ENCODE assay signal across 15 cellular contexts in the genomic region with DNA sequence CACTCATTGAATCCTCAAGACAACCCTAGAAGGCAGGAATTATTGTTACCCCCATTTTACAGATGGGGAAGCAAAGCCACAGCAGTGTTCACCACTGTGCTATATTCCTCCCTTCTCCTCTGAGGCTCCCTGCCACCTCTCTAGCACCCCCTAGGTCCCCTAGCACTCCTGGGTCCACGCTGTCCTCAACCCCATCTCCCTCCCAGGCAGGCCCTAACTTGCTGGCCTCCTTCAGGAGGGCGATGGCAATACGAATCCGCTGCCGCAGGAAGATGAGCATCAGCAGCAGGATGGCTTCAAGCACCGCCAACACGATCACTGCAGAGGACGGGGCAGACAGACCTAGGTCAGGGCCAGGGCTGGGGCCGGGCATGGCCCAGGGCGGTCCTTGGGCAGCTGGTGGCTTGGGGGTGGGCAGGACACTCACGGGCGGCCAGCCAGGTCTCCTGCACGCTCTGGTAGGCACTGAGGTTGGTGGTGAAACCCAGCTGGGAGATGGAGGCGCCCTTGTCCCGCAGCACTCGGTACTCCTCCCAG. TPM values are rescaled to one million over a fixed set of nuclear protein-coding genes. Genes with fewer than 3 reads are reported as not detected.
A peak's percentile ranks its signal among the peaks of the same experiment; 100 is the strongest.
DNase-seq lines count a peak whose midpoint lies in the region; ATAC-seq, FAIRE-seq and TF ChIP-seq lines count a peak whose summit lies in the region.
"Had no signal": no experiment of that assay in that cellular context is flagged by ENCODE, and none has a peak within 500 bp of the region (broad histone marks: within the 10 kb centered on the region; RNA-seq: fewer than 3 reads in every experiment).

No MANE protein-coding gene starts in this region.

- H3K27me3 Mint-ChIP-seq in activated CD8-positive, alpha-beta T cell treated with anti-CD3 and anti-CD28 coated beads, Interleukin-2, amount 10 ng/mL, durations not matched to agents 7 days and 5 days (ENCODE audit: low read depth): peaks cover 3% of the 10 kb centered on the region
- no peaks in the 10 kb centered on the region for H3K27me3 Mint-ChIP-seq in activated CD8-positive, alpha-beta T cell treated with anti-CD3 and anti-CD28 coated beads for 36 hours
- no peaks in the 10 kb centered on the region for H3K27me3 Mint-ChIP-seq in MCF 10A (ENCODE audit: insufficient read depth, unreplicated experiment)
- H3K27me3 Mint-ChIP-seq: central memory CD8-positive, alpha-beta T cell had no signal

- H3K36me3 Mint-ChIP-seq in activated CD8-positive, alpha-beta T cell treated with anti-CD3 and anti-CD28 coated beads, Interleukin-2, amount 10 ng/mL, durations not matched to agents 7 days and 5 days (ENCODE audit: low read depth): no peaks in the 10 kb centered on the region
- H3K36me3 Mint-ChIP-seq in activated CD8-positive, alpha-beta T cell treated with anti-CD3 and anti-CD28 coated beads for 36 hours (ENCODE audit: low read depth): no peaks in the 10 kb centered on the region
- no peaks in the 10 kb centered on the region for H3K36me3 Mint-ChIP-seq in MCF 10A (ENCODE audit: insufficient read depth, unreplicated experiment)

- no peak overlapping the region for H3K4me3 Mint-ChIP-seq in activated CD8-positive, alpha-beta T cell treated with anti-CD3 and anti-CD28 coated beads, Interleukin-2, amount 10 ng/mL, durations not matched to agents 7 days and 5 days
- H3K4me3 Mint-ChIP-seq in activated CD8-positive, alpha-beta T cell treated with anti-CD3 and anti-CD28 coated beads for 36 hours: no peak overlapping the region
- H3K4me3 Mint-ChIP-seq in MCF 10A (ENCODE audit: unreplicated experiment): no peak overlapping the region
- H3K4me3 Mint-ChIP-seq: activated CD4-positive, alpha-beta memory T cell treated with anti-CD3 and anti-CD28 coated beads, Interleukin-2, amount 10 ng/mL, durations not matched to agents 7 days and 5 days; activated naive CD4-positive, alpha-beta T cell treated with anti-CD3 and anti-CD28 coated beads for 36 hours; central memory CD8-positive, alpha-beta T cell had no signal

- H3K36me3 ChIP-seq in upper lobe of left lung (no peaks in the 10 kb centered on the region), Peyer's patch (peaks cover 0 to 61% (median 0%) of the 10 kb centered on the region in 3 donors)
- H3K36me3 ChIP-seq: ovary had no signal

- ATAC-seq in activated CD8-positive, alpha-beta T cell treated with anti-CD3 and anti-CD28 coated beads, Interleukin-2, amount 10 ng/mL, durations not matched to agents 7 days and 5 days: peak; percentile 38
- ATAC-seq in activated CD8-positive, alpha-beta T cell treated with anti-CD3 and anti-CD28 coated beads for 36 hours: no peak
- ATAC-seq in upper lobe of left lung (ENCODE audit: low FRiP score in 2 of 2): peak; percentile 9 to 18

- TF ChIP-seq POLR2A in upper lobe of left lung (IDR thresholded peaks at IDR 0.05) (no peak), Peyer's patch (IDR thresholded peaks at IDR 0.05) (no peak)

- intact Hi-C loops in activated CD8-positive, alpha-beta T cell treated with anti-CD3 and anti-CD28 coated beads for 36 hours (cut with micrococcal nuclease): no loop called here
- intact Hi-C loops in MCF 10A (cut with micrococcal nuclease): no loop called here

- no peak for TF ChIP-seq EP300 in upper lobe of left lung (IDR thresholded peaks at IDR 0.05)

- H3K4me1 ChIP-seq in upper lobe of left lung (no peaks in the 10 kb centered on the region), Peyer's patch (peaks cover 0 to 10% (median 0%) of the 10 kb centered on the region in 4 donors)

- H3K9me3 ChIP-seq in upper lobe of left lung (no peaks in the 10 kb centered on the region), Peyer's patch (no peaks in the 10 kb centered on the region)
- H3K9me3 ChIP-seq: ovary had no signal

- peaks cover 8% of the 10 kb centered on the region for H3K4me1 Mint-ChIP-seq in activated CD8-positive, alpha-beta T cell treated with anti-CD3 and anti-CD28 coated beads, Interleukin-2, amount 10 ng/mL, durations not matched to agents 7 days and 5 days (ENCODE audit: low read depth)
- no peaks in the 10 kb centered on the region for H3K4me1 Mint-ChIP-seq in activated CD8-positive, alpha-beta T cell treated with anti-CD3 and anti-CD28 coated beads for 36 hours (ENCODE audit: low read depth)
- H3K4me1 Mint-ChIP-seq in MCF 10A (ENCODE audit: insufficient read depth, unreplicated experiment): no peaks in the 10 kb centered on the region
- H3K4me1 Mint-ChIP-seq: central memory CD8-positive, alpha-beta T cell had no signal

- BruUV-seq in MCF 10A (replicated peaks; lab: Mats Ljungman, UMichigan): no TSS peak

- TF ChIP-seq CTCF in activated CD8-positive, alpha-beta T cell treated with anti-CD3 and anti-CD28 coated beads for 36 hours (IDR thresholded peaks at IDR 0.05): no peak
- peak; percentile 2 for TF ChIP-seq CTCF in fibroblast of villous mesenchyme (IDR thresholded peaks at IDR 0.05; ENCODE audit: insufficient read depth, low read depth, low read length)
- TF ChIP-seq CTCF in upper lobe of left lung (IDR thresholded peaks at IDR 0.05): no peak
- TF ChIP-seq CTCF in MCF 10A (IDR thresholded peaks at IDR 0.05; ENCODE audit: unreplicated experiment): no peak
- TF ChIP-seq CTCF in Peyer's patch (IDR thresholded peaks at IDR 0.05): no peak

- POLR2A ChIA-PET in activated CD8-positive, alpha-beta T cell treated with anti-CD3 and anti-CD28 coated beads, Interleukin-2, amount 10 ng/mL, durations not matched to agents 7 days and 5 days (lab: Charles Lee): interaction anchor here (0.6 kb wide), 1 partner anchor 104 kb away, joined by 3 read pairs; no protein-coding TSS in a partner anchor
- POLR2A ChIA-PET in activated CD8-positive, alpha-beta T cell treated with anti-CD3 and anti-CD28 coated beads for 36 hours (lab: Charles Lee): no interaction called here
- POLR2A ChIA-PET in MCF 10A (lab: Yijun Ruan, JAX): no interaction called here

- H3K27me3 ChIP-seq in upper lobe of left lung (no peaks in the 10 kb centered on the region), Peyer's patch (no peaks in the 10 kb centered on the region)
- H3K27me3 ChIP-seq: ovary had no signal

- peak; percentile 26 for FAIRE-seq in RCC 7860 (lab: Jason Lieb, UNC)

- CTCF ChIA-PET in activated CD8-positive, alpha-beta T cell treated with anti-CD3 and anti-CD28 coated beads, Interleukin-2, amount 10 ng/mL, durations not matched to agents 7 days and 5 days (lab: Charles Lee): no interaction called here
- CTCF ChIA-PET in activated CD8-positive, alpha-beta T cell treated with anti-CD3 and anti-CD28 coated beads for 36 hours (lab: Charles Lee): interaction anchor here (1.3 kb wide), 1 partner anchor 186 kb away, joined by 3 read pairs; no protein-coding TSS in a partner anchor
- CTCF ChIA-PET in MCF 10A (lab: Yijun Ruan, JAX): interaction anchor here (1.1 kb wide), 1 partner anchor 17 kb away, joined by 4 read pairs; no protein-coding TSS in a partner anchor

- no peak overlapping the region for H3K4me3 ChIP-seq in fibroblast of villous mesenchyme (ENCODE audit: low read depth, low read length)
- no peak overlapping the region for H3K4me3 ChIP-seq in upper lobe of left lung
- H3K4me3 ChIP-seq in Peyer's patch: no peak overlapping the region
- H3K4me3 ChIP-seq: ovary had no signal

- H3K27ac ChIP-seq in upper lobe of left lung: no peak overlapping the region
- no peak overlapping the region for H3K27ac ChIP-seq in Peyer's patch
- H3K27ac ChIP-seq: ovary had no signal

- H3K9me3 Mint-ChIP-seq in activated CD8-positive, alpha-beta T cell treated with anti-CD3 and anti-CD28 coated beads, Interleukin-2, amount 10 ng/mL, durations not matched to agents 7 days and 5 days (ENCODE audit: insufficient read depth): no peaks in the 10 kb centered on the region
- H3K9me3 Mint-ChIP-seq in activated CD8-positive, alpha-beta T cell treated with anti-CD3 and anti-CD28 coated beads for 36 hours: no peaks in the 10 kb centered on the region
- no peaks in the 10 kb centered on the region for H3K9me3 Mint-ChIP-seq in MCF 10A (ENCODE audit: unreplicated experiment)
- H3K9me3 Mint-ChIP-seq: activated CD4-positive, alpha-beta memory T cell treated with anti-CD3 and anti-CD28 coated beads, Interleukin-2, amount 10 ng/mL, durations not matched to agents 7 days and 5 days; activated naive CD4-positive, alpha-beta T cell treated with anti-CD3 and anti-CD28 coated beads for 36 hours; central memory CD8-positive, alpha-beta T cell had no signal

- no peak for DNase-seq in activated CD8-positive, alpha-beta T cell treated with anti-CD3 and anti-CD28 coated beads, Interleukin-2, amount 10 ng/mL, durations not matched to agents 7 days and 5 days
- DNase-seq in activated CD8-positive, alpha-beta T cell treated with anti-CD3 and anti-CD28 coated beads for 36 hours: no peak
- DNase-seq in RCC 7860 (ENCODE audit: low spot score) (peak; percentile 68), fibroblast of villous mesenchyme (ENCODE audit: low read depth) (no peak), upper lobe of left lung (no peak), NCI-H1048 (lab: John Stamatoyannopoulos, UW) (no peak), MCF 10A (ENCODE audit: unreplicated experiment) (no peak), Peyer's patch (no peak)
- DNase-seq: activated CD4-positive, alpha-beta memory T cell treated with anti-CD3 and anti-CD28 coated beads, Interleukin-2, amount 10 ng/mL, durations not matched to agents 7 days and 5 days; activated naive CD4-positive, alpha-beta T cell treated with anti-CD3 and anti-CD28 coated beads for 36 hours; mammary epithelial cell; ovary; stimulated activated CD8-positive, alpha-beta memory T cell treated with anti-CD3 and anti-CD28 coated beads, Interleukin-4, amount 100 ng/mL, for 48 hours had no signal

- 78 to 85% methylated on average over 8 to 16 of the region's 16 CpGs for WGBS in upper lobe of left lung, 2 donors

- no peak overlapping the region for H3K27ac Mint-ChIP-seq in activated CD8-positive, alpha-beta T cell treated with anti-CD3 and anti-CD28 coated beads, Interleukin-2, amount 10 ng/mL, durations not matched to agents 7 days and 5 days
- no peak overlapping the region for H3K27ac Mint-ChIP-seq in activated CD8-positive, alpha-beta T cell treated with anti-CD3 and anti-CD28 coated beads for 36 hours
- H3K27ac Mint-ChIP-seq in MCF 10A (ENCODE audit: low read depth, unreplicated experiment): no peak overlapping the region
- H3K27ac Mint-ChIP-seq: activated CD4-positive, alpha-beta memory T cell treated with anti-CD3 and anti-CD28 coated beads, Interleukin-2, amount 10 ng/mL, durations not matched to agents 7 days and 5 days; activated naive CD4-positive, alpha-beta T cell treated with anti-CD3 and anti-CD28 coated beads for 36 hours had no signal

RNA-seq across cellular contexts. Expression of a gene that starts 7.8 kb away (rescaled TPM):
- 10 to 100 TPM; 16.5 to 17.8 TPM for total RNA-seq in activated CD8-positive, alpha-beta T cell treated with anti-CD3 and anti-CD28 coated beads, Interleukin-2, amount 10 ng/mL, durations not matched to agents 7 days and 5 days
- total RNA-seq in activated CD8-positive, alpha-beta T cell treated with anti-CD3 and anti-CD28 coated beads for 36 hours: 1 to 10 TPM; 8.7 to 9.8 TPM
- total RNA-seq in fibroblast of villous mesenchyme (70.8 and 77.6 TPM in 2 replicates), upper lobe of left lung (10 to 100 TPM; 28.3 to 90.3 (median 64.6) TPM), MCF 10A (2022) (19.7 and 43.8 TPM in 2 replicates), Peyer's patch (100 to 1,000 TPM in 1 of 4 donors, 10 to 100 TPM in 3; 11.6 to 100 (median 81.8) TPM)

RNA-seq across cellular contexts. Expression of a gene that starts 8.3 kb away (rescaled TPM):
- total RNA-seq in activated CD8-positive, alpha-beta T cell treated with anti-CD3 and anti-CD28 coated beads, Interleukin-2, amount 10 ng/mL, durations not matched to agents 7 days and 5 days: under 1 TPM in 1 of 2 experiments, not detected in 1; 0.39 TPM
- total RNA-seq in activated CD8-positive, alpha-beta T cell treated with anti-CD3 and anti-CD28 coated beads for 36 hours: not detected
- total RNA-seq in fibroblast of villous mesenchyme: not detected in 2 replicates
- total RNA-seq in upper lobe of left lung: 10 to 100 TPM; 19.1 to 84.2 (median 42.0) TPM
- total RNA-seq in MCF 10A (2022): not detected in 2 replicates
- total RNA-seq in Peyer's patch: 100 to 1,000 TPM in 3 of 4 donors, 10 to 100 TPM in 1; 64.4 to 508 (median 436) TPM
- total RNA-seq: Daoy, mammary epithelial cell had no signal

RNA-seq across cellular contexts. Expression of a gene that starts 27.0 kb away (rescaled TPM):
- 10 to 100 TPM; 70.1 to 72.3 TPM for total RNA-seq in activated CD8-positive, alpha-beta T cell treated with anti-CD3 and anti-CD28 coated beads, Interleukin-2, amount 10 ng/mL, durations not matched to agents 7 days and 5 days
- 10 to 100 TPM; 55.4 to 56.8 TPM for total RNA-seq in activated CD8-positive, alpha-beta T cell treated with anti-CD3 and anti-CD28 coated beads for 36 hours
- total RNA-seq in fibroblast of villous mesenchyme (38.0 and 42.7 TPM in 2 replicates), upper lobe of left lung (10 to 100 TPM; 23.6 to 57.3 (median 41.7) TPM), MCF 10A (2022) (20.2 and 21.8 TPM in 2 replicates), Peyer's patch (10 to 100 TPM; 25.0 to 75.1 (median 50.6) TPM)

RNA-seq across cellular contexts. Expression of a gene that starts 31.4 kb away (rescaled TPM):
- total RNA-seq in activated CD8-positive, alpha-beta T cell treated with anti-CD3 and anti-CD28 coated beads, Interleukin-2, amount 10 ng/mL, durations not matched to agents 7 days and 5 days: 1 to 10 TPM; 1.6 to 1.8 TPM
- total RNA-seq in activated CD8-positive, alpha-beta T cell treated with anti-CD3 and anti-CD28 coated beads for 36 hours: 1 to 10 TPM; 1.8 to 2.1 TPM
- total RNA-seq in fibroblast of villous mesenchyme (1.9 and 3.0 TPM in 2 replicates), upper lobe of left lung (1 to 10 TPM; 1.0 to 7.5 (median 2.2) TPM), MCF 10A (2022) (3.6 and 4.0 TPM in 2 replicates), Peyer's patch (1 to 10 TPM in 3 of 4 donors, not detected in 1; 1.0 to 5.0 (median 1.9) TPM)

RNA-seq across cellular contexts. Expression of a gene that starts 42.9 kb away (rescaled TPM):
- 10 to 100 TPM; 84.6 to 87.1 TPM for total RNA-seq in activated CD8-positive, alpha-beta T cell treated with anti-CD3 and anti-CD28 coated beads, Interleukin-2, amount 10 ng/mL, durations not matched to agents 7 days and 5 days
- 10 to 100 TPM; 50.4 to 50.8 TPM for total RNA-seq in activated CD8-positive, alpha-beta T cell treated with anti-CD3 and anti-CD28 coated beads for 36 hours
- total RNA-seq in fibroblast of villous mesenchyme: 84.4 and 148 TPM in 2 replicates
- 100 to 1,000 TPM in 5 of 6 donors, 10 to 100 TPM in 1; 92.2 to 177 (median 127) TPM for total RNA-seq in upper lobe of left lung
- total RNA-seq in MCF 10A (2022): 29.8 and 51.6 TPM in 2 replicates
- total RNA-seq in Peyer's patch: 100 to 1,000 TPM in 3 of 4 donors, 10 to 100 TPM in 1; 85.7 to 199 (median 146) TPM

Comparison
In these comparisons a context has a peak if more than half of its experiments do, and no peak if none do; other contexts are left out.
1. RNA of a gene that starts 8.3 kb away (total RNA-seq): 64.4 to 508 TPM in Peyer's patch and 19.1 to 84.2 TPM in upper lobe of left lung; 0.39 TPM in activated CD8-positive, alpha-beta T cell treated with anti-CD3 and anti-CD28 coated beads, Interleukin-2, amount 10 ng/mL, durations not matched to agents 7 days and 5 days, not detected in activated CD8-positive, alpha-beta T cell treated with anti-CD3 and anti-CD28 coated beads for 36 hours, not detected in fibroblast of villous mesenchyme and not detected in MCF 10A; every median in the first group is over 10 times any median in the second.